In the genomic region with DNA sequence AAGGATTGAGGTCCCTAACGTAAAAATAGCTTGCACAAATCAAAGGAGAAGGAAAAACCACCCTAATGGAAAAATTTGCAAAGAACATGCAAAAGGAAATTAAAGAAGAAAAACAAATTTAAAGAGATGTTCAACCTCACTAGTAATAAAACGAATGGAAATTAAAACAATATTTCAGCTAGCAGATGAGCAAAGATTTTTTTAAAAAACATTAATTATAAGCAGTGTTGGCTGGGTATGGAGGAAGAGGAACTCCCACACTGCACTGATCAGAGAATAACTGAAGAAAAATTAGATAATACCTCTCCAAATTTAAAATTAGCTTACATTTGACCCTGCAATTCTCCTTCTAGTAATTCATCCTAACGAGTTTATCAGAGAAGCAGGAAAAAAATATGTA, we compare ENCODE assay signal across 10 cellular contexts.
"Had no signal": no experiment of that assay in that cellular context is flagged by ENCODE, and none has a peak within 500 bp of the region (broad histone marks: within the 10 kb centered on the region; RNA-seq: fewer than 3 reads in every experiment).

No MANE protein-coding gene starts in this region.

- H3K4me2 ChIP-seq: GM23338 had no signal

- H3K27ac ChIP-seq: GM23248 had no signal

- H3K4me3 ChIP-seq: GM23248, GM23338, HAP-1 had no signal

- ATAC-seq: HCT116 had no signal

- H3K27ac Mint-ChIP-seq: GM23338, H9, HFFc6 had no signal

- FAIRE-seq: H1, H54 had no signal

- H3K4me3 Mint-ChIP-seq: GM23338, H9, HFFc6 had no signal

- DNase-seq: GM23248, GOT3, H9, HCEC 1CT, HFFc6 had no signal
